16 cellular contexts compared by ENCODE assay signal in the genomic region with DNA sequence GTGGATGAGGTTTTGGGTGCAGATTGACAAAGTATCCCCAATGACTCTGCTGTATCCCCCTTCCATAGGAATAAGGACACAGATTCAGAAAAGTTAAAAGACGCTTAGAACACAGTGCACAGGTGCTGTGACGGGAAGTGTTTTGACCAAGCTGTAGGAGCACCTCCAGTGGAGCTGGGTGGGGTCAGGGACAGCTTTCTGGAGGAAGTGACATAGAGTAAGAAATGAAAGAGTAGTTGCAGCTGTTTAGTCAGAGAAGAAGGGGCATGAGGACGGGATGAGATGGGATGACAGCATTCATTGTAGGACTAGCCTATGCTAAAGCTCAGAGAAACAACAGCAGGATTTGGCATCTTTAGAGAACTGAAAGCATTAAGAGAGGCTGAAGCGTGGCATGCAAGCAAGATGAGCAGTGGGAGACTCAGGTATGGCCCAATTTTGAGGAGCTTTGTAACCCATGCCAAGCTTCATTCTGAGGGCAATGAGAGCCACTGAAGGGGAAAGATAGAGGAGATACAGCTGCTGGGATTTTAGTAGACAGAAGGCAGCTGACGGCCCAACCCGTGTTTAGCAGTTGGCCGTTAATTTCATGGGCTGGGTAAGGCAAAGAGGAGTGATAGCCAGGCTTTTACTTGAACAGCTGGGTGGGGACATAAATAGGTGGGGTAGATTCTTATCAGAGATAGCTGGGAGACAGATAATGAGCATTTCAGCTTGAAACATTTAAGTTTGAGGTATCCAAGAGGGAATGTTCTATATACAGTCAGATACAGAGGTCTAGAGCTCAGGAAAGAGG.
A peak's percentile ranks its signal among the peaks of the same experiment; 100 is the strongest.
DNase-seq lines count a peak whose midpoint lies in the region; ATAC-seq and TF ChIP-seq lines count a peak whose summit lies in the region.
"Had no signal": no experiment of that assay in that cellular context is flagged by ENCODE, and none has a peak within 500 bp of the region (broad histone marks: within the 10 kb centered on the region; RNA-seq: fewer than 3 reads in every experiment).

No MANE protein-coding gene starts in this region.

- intact Hi-C loops in activated CD4-positive, alpha-beta T cell treated with anti-CD3 and anti-CD28 coated beads, Interleukin-2, amount 10 ng/mL, durations not matched to agents 24 days and 14 days (cut with micrococcal nuclease), result no loop called here
- intact Hi-C loops in colonic mucosa (cut with DNase I), result no loop called here
- intact Hi-C loops in psoas muscle (cut with DNase I), result loop anchor here (5.0 kb wide), 2 partner anchors 40 to 45 kb away; no protein-coding TSS in a partner anchor

- TF ChIP-seq CTCF in OCI-LY3 (IDR thresholded peaks at IDR 0.05; ENCODE audit: low read depth, low read length) (no peak), colonic mucosa (IDR thresholded peaks at IDR 0.05) (no peak), nephron (IDR thresholded peaks at IDR 0.05; ENCODE audit: unreplicated experiment in 3 of 3) (no peak), psoas muscle (IDR thresholded peaks at IDR 0.05) (no peak)

- H4K20me1 ChIP-seq in OCI-LY3 (ENCODE audit: insufficient read depth, low read length), result no peaks in the 10 kb centered on the region

- no peaks in the 10 kb centered on the region for H3K9me3 ChIP-seq in OCI-LY3 (ENCODE audit: insufficient read depth, low read length)
- H3K9me3 ChIP-seq in colonic mucosa, result no peaks in the 10 kb centered on the region
- H3K9me3 ChIP-seq in psoas muscle, result no peaks in the 10 kb centered on the region
- H3K9me3 ChIP-seq: A549, adrenal gland, right atrium auricular region had no signal

- peaks cover 69% of the 10 kb centered on the region for H3K4me1 Mint-ChIP-seq in activated CD4-positive, alpha-beta T cell treated with anti-CD3 and anti-CD28 coated beads, Interleukin-2, amount 10 ng/mL, durations not matched to agents 24 days and 14 days
- H3K4me1 Mint-ChIP-seq in nephron, result peaks cover 29% of the 10 kb centered on the region

- peak overlapping the region; percentile 61 for H3K4me2 ChIP-seq in OCI-LY3 (ENCODE audit: low read length)
- H3K4me2 ChIP-seq: A549 had no signal

- H3K27ac Mint-ChIP-seq in activated CD4-positive, alpha-beta T cell treated with anti-CD3 and anti-CD28 coated beads, Interleukin-2, amount 10 ng/mL, durations not matched to agents 24 days and 14 days, result peak overlapping the region; percentile 66
- H3K27ac Mint-ChIP-seq in nephron, result peak overlapping the region; percentile 70 to 100 (median 88)

- H3K9me3 Mint-ChIP-seq in activated CD4-positive, alpha-beta T cell treated with anti-CD3 and anti-CD28 coated beads, Interleukin-2, amount 10 ng/mL, durations not matched to agents 24 days and 14 days, result no peaks in the 10 kb centered on the region
- no peaks in the 10 kb centered on the region for H3K9me3 Mint-ChIP-seq in nephron

- H3K36me3 Mint-ChIP-seq in activated CD4-positive, alpha-beta T cell treated with anti-CD3 and anti-CD28 coated beads, Interleukin-2, amount 10 ng/mL, durations not matched to agents 24 days and 14 days (ENCODE audit: low read depth), result no peaks in the 10 kb centered on the region
- no peaks in the 10 kb centered on the region for H3K36me3 Mint-ChIP-seq in nephron (ENCODE audit: low read depth)

- ATAC-seq in psoas muscle (no peak), GM21723 (IDR thresholded peaks at IDR 0.05; ENCODE audit: unreplicated experiment) (no peak)
- ATAC-seq: A549, Right ventricle myocardium inferior had no signal

- no peaks in the 10 kb centered on the region for H3K27me3 Mint-ChIP-seq in activated CD4-positive, alpha-beta T cell treated with anti-CD3 and anti-CD28 coated beads, Interleukin-2, amount 10 ng/mL, durations not matched to agents 24 days and 14 days
- no peaks in the 10 kb centered on the region for H3K27me3 Mint-ChIP-seq in nephron (ENCODE audit: low read depth)

- H3K4me3 ChIP-seq in OCI-LY3 (ENCODE audit: low read length) (peak overlapping the region; percentile 40), colonic mucosa (no peak overlapping the region), psoas muscle (no peak overlapping the region)
- H3K4me3 ChIP-seq: A549, adrenal gland, right atrium auricular region had no signal

- peaks cover 11% of the 10 kb centered on the region for H3K79me2 ChIP-seq in OCI-LY3 (ENCODE audit: low read length)

- whole genome bisulfite sequencing in psoas muscle, 3 donors, result 59 to 70% (median 65%) methylated on average over 7 of the region's 7 CpGs

- peak; percentile 79 for DNase-seq in activated CD4-positive, alpha-beta T cell treated with anti-CD3 and anti-CD28 coated beads, Interleukin-2, amount 10 ng/mL, durations not matched to agents 24 days and 14 days
- DNase-seq in activated CD4-positive, alpha-beta T cell treated with anti-CD3 and anti-CD28 coated beads, Interleukin-2, amount 50 U/mL, for 4 hours, result no peak
- DNase-seq in colonic mucosa (peak; percentile 67), psoas muscle (no peak), SHP77 (lab: John Stamatoyannopoulos, UW) (no peak)
- DNase-seq: adrenal gland; kidney; MM.1S; NCI-H2081 treated with DMSO at 0.1 percent for 48 hours; stimulated activated CD4-positive, alpha-beta T cell treated with anti-CD3 and anti-CD28 coated beads, Interleukin-4, amount 100 ng/mL, for 4 hours had no signal

- H2AFZ ChIP-seq in OCI-LY3 (ENCODE audit: low read depth, low read length), result no peak overlapping the region

- H3K27ac ChIP-seq in OCI-LY3 (ENCODE audit: low read length) (peak overlapping the region; percentile 4; the same call in 1 of the 2 replicates), colonic mucosa (peak overlapping the region; percentile 98), psoas muscle (no peak overlapping the region)
- H3K27ac ChIP-seq: adrenal gland, right atrium auricular region had no signal

- peak overlapping the region; percentile 92 for H3K4me3 Mint-ChIP-seq in activated CD4-positive, alpha-beta T cell treated with anti-CD3 and anti-CD28 coated beads, Interleukin-2, amount 10 ng/mL, durations not matched to agents 24 days and 14 days
- peak overlapping the region; percentile 20 to 98 (median 49) for H3K4me3 Mint-ChIP-seq in nephron

- peaks cover 9% of the 10 kb centered on the region for H3K36me3 ChIP-seq in OCI-LY3 (replicated peaks; ENCODE audit: low read depth, low read length)
- no peaks in the 10 kb centered on the region for H3K36me3 ChIP-seq in colonic mucosa
- no peaks in the 10 kb centered on the region for H3K36me3 ChIP-seq in psoas muscle (ENCODE audit: insufficient read depth in 1 of 2, low read depth in 1 of 2)
- H3K36me3 ChIP-seq: adrenal gland, right atrium auricular region had no signal

- no peaks in the 10 kb centered on the region for H3K27me3 ChIP-seq in OCI-LY3 (ENCODE audit: low read depth, low read length)
- H3K27me3 ChIP-seq in colonic mucosa, result no peaks in the 10 kb centered on the region
- no peaks in the 10 kb centered on the region for H3K27me3 ChIP-seq in psoas muscle (ENCODE audit: insufficient read depth in 3 of 3, low read length in 2 of 3)
- H3K27me3 ChIP-seq: adrenal gland, right atrium auricular region had no signal

- peaks cover 29% of the 10 kb centered on the region for H3K4me1 ChIP-seq in OCI-LY3 (ENCODE audit: low read length)
- peaks cover 11% of the 10 kb centered on the region for H3K4me1 ChIP-seq in colonic mucosa
- peaks cover 4% of the 10 kb centered on the region for H3K4me1 ChIP-seq in psoas muscle
- H3K4me1 ChIP-seq: right atrium auricular region had no signal

- H3K9ac ChIP-seq in OCI-LY3 (ENCODE audit: low read length) (peak overlapping the region; percentile 32; the same call in 1 of the 2 replicates), colonic mucosa (ENCODE audit: low read depth in 2 of 2, low read length in 2 of 2) (no peak overlapping the region)

Comparison
In these comparisons a context has a peak if more than half of its experiments do, and no peak if none do; other contexts are left out.
1. DNase-seq: peak in activated CD4-positive, alpha-beta T cell treated with anti-CD3 and anti-CD28 coated beads, Interleukin-2, amount 10 ng/mL, durations not matched to agents 24 days and 14 days (single experiment) and colonic mucosa (single experiment); none in activated CD4-positive, alpha-beta T cell treated with anti-CD3 and anti-CD28 coated beads, Interleukin-2, amount 50 U/mL, for 4 hours (0 of 2), psoas muscle (0 of 2) and SHP77 (0 of 2).
2. intact Hi-C loops: an anchor here in psoas muscle (5.0 kb wide); none called in activated CD4-positive, alpha-beta T cell treated with anti-CD3 and anti-CD28 coated beads, Interleukin-2, amount 10 ng/mL, durations not matched to agents 24 days and 14 days and colonic mucosa.